9 cellular contexts compared by ENCODE assay signal in the genomic region with DNA sequence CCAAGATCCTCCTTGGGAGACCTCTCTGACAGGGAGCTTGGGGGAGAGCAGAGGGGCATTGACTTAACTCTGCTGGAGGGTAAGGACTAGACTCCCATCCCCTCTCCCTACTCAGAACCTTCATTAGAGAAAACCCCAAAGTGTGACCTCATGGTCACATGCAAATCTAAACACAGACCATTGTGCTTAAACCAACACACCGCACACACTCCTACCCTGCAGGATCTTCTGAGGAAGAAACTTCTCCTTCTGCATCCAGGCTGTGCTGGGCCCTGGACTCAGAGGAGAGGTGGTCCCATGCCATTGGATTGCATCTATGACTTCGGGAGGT. TPM values are rescaled to one million over a fixed set of nuclear protein-coding genes. Genes with fewer than 3 reads are reported as not detected.
DNase-seq lines count a peak whose midpoint lies in the region; ATAC-seq lines count a peak whose summit lies in the region.
"Had no signal": no experiment of that assay in that cellular context is flagged by ENCODE, and none has a peak within 500 bp of the region (broad histone marks: within the 10 kb centered on the region; RNA-seq: fewer than 3 reads in every experiment).

No MANE protein-coding gene starts in this region.

- POLR2A ChIA-PET in activated CD4-positive, alpha-beta T cell treated with anti-CD3 and anti-CD28 coated beads for 36 hours (lab: Charles Lee): interaction anchor here (1.0 to 6.6 kb wide), 6 partner anchors 9 to 394 kb away, joined by 3 to 137 read pairs (median 14); a partner anchor contains a TSS
- POLR2A ChIA-PET in activated CD4-positive, alpha-beta memory T cell treated with anti-CD3 and anti-CD28 coated beads for 36 hours (lab: Charles Lee): interaction anchor here (0.9 to 3.7 kb wide), 4 partner anchors 9 to 102 kb away, joined by 3 to 68 read pairs (median 19); a partner anchor contains a TSS

- CTCF ChIA-PET in activated CD4-positive, alpha-beta T cell treated with anti-CD3 and anti-CD28 coated beads for 36 hours (lab: Charles Lee): interaction anchor here (0.8 to 3.7 kb wide), 7 partner anchors 10 to 176 kb away, joined by 3 to 20 read pairs (median 9); a partner anchor contains a TSS
- CTCF ChIA-PET in activated CD4-positive, alpha-beta memory T cell treated with anti-CD3 and anti-CD28 coated beads for 36 hours (lab: Charles Lee): interaction anchor here (0.6 to 2.9 kb wide), 13 partner anchors 10 to 293 kb away, joined by 3 to 29 read pairs (median 4); a partner anchor contains a TSS

- H3K4me3 Mint-ChIP-seq in activated CD4-positive, alpha-beta T cell treated with anti-CD3 and anti-CD28 coated beads for 36 hours: peak overlapping the region; percentile 87
- H3K4me3 Mint-ChIP-seq in activated CD4-positive, alpha-beta memory T cell treated with anti-CD3 and anti-CD28 coated beads for 36 hours: peak overlapping the region; percentile 83
- H3K4me3 Mint-ChIP-seq in immature natural killer cell: peak overlapping the region; percentile 76 to 88 (median 87)

- peaks cover 8% of the 10 kb centered on the region for H3K36me3 Mint-ChIP-seq in activated CD4-positive, alpha-beta T cell treated with anti-CD3 and anti-CD28 coated beads for 36 hours (ENCODE audit: low read depth)
- H3K36me3 Mint-ChIP-seq in activated CD4-positive, alpha-beta memory T cell treated with anti-CD3 and anti-CD28 coated beads for 36 hours: peaks cover 2% of the 10 kb centered on the region
- H3K36me3 Mint-ChIP-seq in immature natural killer cell: peaks cover 0 to 8% (median 0%) of the 10 kb centered on the region in 3 donors

- H3K27ac ChIP-seq in substantia nigra (ENCODE audit: low read depth, low read length, poor library complexity, severe bottlenecking): peak overlapping the region; percentile 95

- DNase-seq in activated CD4-positive, alpha-beta T cell treated with anti-CD3 and anti-CD28 coated beads for 36 hours: no peak
- DNase-seq in activated CD4-positive, alpha-beta T cell treated with anti-CD3 and anti-CD28 coated beads, Interleukin-2, amount 50 U/mL, for 48 hours: no peak
- no peak for DNase-seq in activated CD4-positive, alpha-beta memory T cell treated with anti-CD3 and anti-CD28 coated beads for 36 hours
- no peak for DNase-seq in immature natural killer cell
- no peak for DNase-seq in substantia nigra (lab: John Stamatoyannopoulos, UW)
- no peak for DNase-seq in cerebellar cortex (ENCODE audit: low spot score)
- no peak for DNase-seq in SHP77 (lab: John Stamatoyannopoulos, UW)
- no peak for DNase-seq in iPS-NIHi7 (ENCODE audit: extremely low spot score)

- peaks cover 26% of the 10 kb centered on the region for H3K4me1 Mint-ChIP-seq in activated CD4-positive, alpha-beta T cell treated with anti-CD3 and anti-CD28 coated beads for 36 hours
- peaks cover 29% of the 10 kb centered on the region for H3K4me1 Mint-ChIP-seq in activated CD4-positive, alpha-beta memory T cell treated with anti-CD3 and anti-CD28 coated beads for 36 hours (ENCODE audit: low read depth)
- peaks cover 23 to 35% of the 10 kb centered on the region in 2 donors for H3K4me1 Mint-ChIP-seq in immature natural killer cell

- H3K27ac Mint-ChIP-seq in activated CD4-positive, alpha-beta T cell treated with anti-CD3 and anti-CD28 coated beads for 36 hours: peak overlapping the region; percentile 89
- peak overlapping the region; percentile 77 for H3K27ac Mint-ChIP-seq in activated CD4-positive, alpha-beta memory T cell treated with anti-CD3 and anti-CD28 coated beads for 36 hours
- peak overlapping the region; percentile 87 to 98 (median 94) for H3K27ac Mint-ChIP-seq in immature natural killer cell

- no peaks in the 10 kb centered on the region for H3K27me3 Mint-ChIP-seq in activated CD4-positive, alpha-beta T cell treated with anti-CD3 and anti-CD28 coated beads for 36 hours
- no peaks in the 10 kb centered on the region for H3K27me3 Mint-ChIP-seq in activated CD4-positive, alpha-beta memory T cell treated with anti-CD3 and anti-CD28 coated beads for 36 hours
- peaks cover 0 to 8% (median 0%) of the 10 kb centered on the region in 3 donors for H3K27me3 Mint-ChIP-seq in immature natural killer cell (ENCODE audit: low read depth in 3 of 3)

- intact Hi-C loops in activated CD4-positive, alpha-beta T cell treated with anti-CD3 and anti-CD28 coated beads for 36 hours (cut with DNase I, micrococcal nuclease): loop anchor here (1.0 to 2.0 kb wide), 3 partner anchors 8 to 259 kb away; a partner anchor contains a TSS
- intact Hi-C loops in activated CD4-positive, alpha-beta memory T cell treated with anti-CD3 and anti-CD28 coated beads for 36 hours (cut with micrococcal nuclease): loop anchor here (1.0 to 5.0 kb wide), 2 partner anchors 9 to 40 kb away; a partner anchor contains a TSS

- no peak for ATAC-seq in activated CD4-positive, alpha-beta T cell treated with anti-CD3 and anti-CD28 coated beads for 36 hours

- H3K9me3 Mint-ChIP-seq in activated CD4-positive, alpha-beta T cell treated with anti-CD3 and anti-CD28 coated beads for 36 hours (ENCODE audit: low read depth): no peaks in the 10 kb centered on the region
- H3K9me3 Mint-ChIP-seq in activated CD4-positive, alpha-beta memory T cell treated with anti-CD3 and anti-CD28 coated beads for 36 hours: no peaks in the 10 kb centered on the region
- no peaks in the 10 kb centered on the region for H3K9me3 Mint-ChIP-seq in immature natural killer cell

RNA-seq across cellular contexts. Expression of a gene that starts 0.8 kb away (rescaled TPM):
- total RNA-seq in activated CD4-positive, alpha-beta T cell treated with anti-CD3 and anti-CD28 coated beads for 36 hours: 10 to 100 TPM; 17.9 to 20.1 TPM
- 10 to 100 TPM; 12.3 TPM for total RNA-seq in activated CD4-positive, alpha-beta memory T cell treated with anti-CD3 and anti-CD28 coated beads for 36 hours
- 10 to 100 TPM; 17.1 to 28.3 (median 17.4) TPM for polyA plus RNA-seq in immature natural killer cell

RNA-seq across cellular contexts. Expression of a gene that starts 8.4 kb away (rescaled TPM):
- total RNA-seq in activated CD4-positive, alpha-beta T cell treated with anti-CD3 and anti-CD28 coated beads for 36 hours: not detected
- not detected for total RNA-seq in activated CD4-positive, alpha-beta memory T cell treated with anti-CD3 and anti-CD28 coated beads for 36 hours
- not detected for polyA plus RNA-seq in immature natural killer cell
- polyA plus RNA-seq: BJ had no signal

RNA-seq across cellular contexts. Expression of a gene that starts 17.0 kb away (rescaled TPM):
- not detected for total RNA-seq in activated CD4-positive, alpha-beta T cell treated with anti-CD3 and anti-CD28 coated beads for 36 hours
- not detected for total RNA-seq in activated CD4-positive, alpha-beta memory T cell treated with anti-CD3 and anti-CD28 coated beads for 36 hours
- not detected for polyA plus RNA-seq in immature natural killer cell
- polyA plus RNA-seq: BJ had no signal
